Comparison of ENCODE assay signal across 8 cellular contexts in the genomic region with DNA sequence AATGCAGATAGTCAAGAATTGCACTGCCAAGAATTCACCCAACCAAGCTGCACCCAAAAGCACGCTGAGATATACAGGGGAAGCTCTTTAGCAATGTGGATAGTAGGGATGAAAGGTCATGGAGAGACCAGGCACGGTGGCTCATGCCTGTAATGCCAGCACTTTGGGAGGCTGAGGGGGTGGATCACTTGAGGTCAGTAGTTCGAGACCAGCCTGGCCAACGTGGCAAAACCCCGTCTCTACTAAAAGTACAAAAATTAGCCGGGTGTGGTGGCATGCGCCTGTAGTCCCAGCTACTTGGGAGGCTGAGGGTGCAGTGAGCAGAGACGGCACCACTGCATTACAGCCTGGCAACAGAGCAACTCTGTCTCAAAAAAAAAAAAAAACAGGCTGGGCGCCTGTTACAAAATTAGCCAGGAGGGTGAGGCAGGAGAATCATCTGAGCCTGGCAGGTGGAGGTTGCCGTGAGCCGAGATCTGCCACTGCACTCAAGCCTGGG. TPM values are rescaled to one million over a fixed set of nuclear protein-coding genes. Genes with fewer than 3 reads are reported as not detected.
"Had no signal": no experiment of that assay in that cellular context is flagged by ENCODE, and none has a peak within 500 bp of the region (broad histone marks: within the 10 kb centered on the region; RNA-seq: fewer than 3 reads in every experiment).

No MANE protein-coding gene starts in this region.

RNA-seq across cellular contexts. Expression of a gene that starts 35.3 kb away (rescaled TPM):
- total RNA-seq: activated B cell treated with CpG ODN at 0.5 μM for 24 hours; activated T-helper 1 cell treated with anti-CD3 and anti-CD28 coated beads, Interleukin-12 subunit alpha, Interleukin-12 subunit beta, Interleukin-2, Interleukin-4 antibody, amounts not matched to agents 30 ng/mL and 10 ng/mL and 1 ng/mL, durations not matched to agents 14 hours and 24 hours and 36 hours; dermis blood vessel endothelial cell; fibroblast of villous mesenchyme; glomerular endothelial cell; left colon; mammary epithelial cell; pulmonary artery endothelial cell had no signal
- polyA plus RNA-seq: mammary epithelial cell had no signal
